ENCODE assay signal across 8 cellular contexts in genomic region chr1:116910379-116911165, GRCh38. TPM values are rescaled to one million over a fixed set of nuclear protein-coding genes. Genes with fewer than 3 reads are reported as not detected.
A peak's percentile ranks its signal among the peaks of the same experiment; 100 is the strongest.
DNase-seq lines count a peak whose midpoint lies in the region; ATAC-seq, FAIRE-seq and TF ChIP-seq lines count a peak whose summit lies in the region.

No MANE protein-coding gene starts in this region.

- peak overlapping the region; percentile 85 to 87 for H3K4me2 ChIP-seq in H1 (ENCODE audit: insufficient read depth in 1 of 2, low read depth in 2 of 2, low read length in 2 of 2)

- H3K36me3 Mint-ChIP-seq in activated CD4-positive, alpha-beta T cell treated with anti-CD3 and anti-CD28 coated beads, Interleukin-2, amount 10 ng/mL, durations not matched to agents 7 days and 5 days (ENCODE audit: low read depth): no peaks in the 10 kb centered on the region

- H4K5ac ChIP-seq in H1 (ENCODE audit: insufficient read length, low read depth, low read length): no peak overlapping the region

- H3K14ac ChIP-seq in H1 (ENCODE audit: insufficient read length): no peak overlapping the region

- FAIRE-seq in H1 (lab: Jason Lieb, UNC): no peak

- H3K9me3 ChIP-seq in H1 (ENCODE audit: insufficient read depth in 2 of 2, low read depth in 1 of 2, low read length in 1 of 2) (no peaks in the 10 kb centered on the region), muscle layer of duodenum (ENCODE audit: control insufficient read depth in 1 of 2, low read length in 2 of 2) (no peaks in the 10 kb centered on the region), testis (no peaks in the 10 kb centered on the region)

- CTCF ChIA-PET in activated CD4-positive, alpha-beta T cell treated with anti-CD3 and anti-CD28 coated beads, Interleukin-2, amount 10 ng/mL, durations not matched to agents 7 days and 5 days (lab: Charles Lee): interaction anchor here (0.5 to 1.4 kb wide), 6 partner anchors 8 to 115 kb away, joined by 3 to 8 read pairs (median 4); no protein-coding TSS in a partner anchor
- CTCF ChIA-PET in H1 (lab: Charles Lee; ENCODE audit: partially characterized antibody): interaction anchor here (0.9 to 1.5 kb wide), 4 partner anchors 68 to 172 kb away, joined by 3 to 6 read pairs (median 3); no protein-coding TSS in a partner anchor

- H2BK5ac ChIP-seq in H1 (ENCODE audit: low read depth, low read length): no peak overlapping the region

- H2BK15ac ChIP-seq in H1 (ENCODE audit: low read length): no peak overlapping the region; the same call in 1 of the 2 replicates

- no peak overlapping the region for H3K18ac ChIP-seq in H1 (ENCODE audit: extremely low read depth, low read length)

- peak overlapping the region; percentile 46 to 91 (median 62); a peak in 6 of 7 replicates for H3K9ac ChIP-seq in H1 (replicated peaks in 1 of 4; ENCODE audit: extremely low read depth in 1 of 4, low read depth in 3 of 4, low read length in 3 of 4)

- H4K20me1 ChIP-seq in H1 (replicated peaks in 1 of 2; ENCODE audit: control insufficient read depth in 1 of 2, insufficient read depth in 2 of 2, low read length in 2 of 2): peaks cover 0 to 4% of the 10 kb centered on the region in 2 experiments

- H2BK120ac ChIP-seq in H1 (replicated peaks; ENCODE audit: low read depth, low read length): no peak overlapping the region

- H3K23ac ChIP-seq in H1 (ENCODE audit: insufficient read length): no peak overlapping the region

- 1% methylated on average over 62 of the region's 63 CpGs; no CpG with 5 or more reads in 1 of the 2 experiments for WGBS in H1 (ENCODE audit: extremely low coverage in 1 of 2, insufficient coverage in 1 of 2, insufficient read length in 1 of 2, insufficient replicate concordance in 2 of 2, low coverage in 1 of 2, low lambda C conversion rate in 2 of 2, missing lambda C conversion rate in 1 of 2), 2 experiments
- WGBS in testis, 2 donors: 1 to 3% methylated on average over 30 to 63 of the region's 63 CpGs

- peaks cover 5 to 50% of the 10 kb centered on the region in 2 experiments; a peak in 3 of 4 replicates for H3K79me2 ChIP-seq in H1 (ENCODE audit: control insufficient read depth in 1 of 2, insufficient read depth in 2 of 2, low read length in 2 of 2)

- no peak overlapping the region for H2BK12ac ChIP-seq in H1 (ENCODE audit: low read depth, low read length)

- no peak for TF ChIP-seq CTCF in AG10803 (conservative IDR thresholded peaks at IDR 0.05; ENCODE audit: low read length)
- TF ChIP-seq CTCF in HL-60 (IDR thresholded peaks at IDR 0.05; ENCODE audit: insufficient read depth, low read length): no peak
- no peak for TF ChIP-seq CTCF in H1 (IDR thresholded peaks at IDR 0.05; ENCODE audit: control extremely low read depth in 1 of 3, insufficient read depth in 1 of 3, low read depth in 1 of 3, low read length in 3 of 3)
- TF ChIP-seq CTCF in testis (IDR thresholded peaks at IDR 0.05): no peak

- H2BK20ac ChIP-seq in H1 (ENCODE audit: low read length): no peak overlapping the region

- intact Hi-C loops in testis (cut with DNase I; ENCODE audit: low total_unique reads): no loop called here

- H4K8ac ChIP-seq in H1 (ENCODE audit: extremely low read depth, insufficient read depth, low read length): peak overlapping the region; percentile 81

- peak; percentile 16 for DNase-seq in AG10803 (ENCODE audit: low read depth)
- DNase-seq in HL-60 (ENCODE audit: low read depth in 1 of 2, low spot score in 1 of 2): peak in 1 of 2 experiments; percentile 17
- DNase-seq in activated CD4-positive, alpha-beta T cell treated with anti-CD3 and anti-CD28 coated beads, Interleukin-2, amount 10 ng/mL, durations not matched to agents 7 days and 5 days: peak; percentile 50
- DNase-seq in H1 (ENCODE audit: low read depth in 1 of 2, low spot score in 2 of 2): peak in 1 of 2 experiments; percentile 70
- peak; percentile 38 for DNase-seq in testis
- no peak for DNase-seq in SIG-M5 treated with dmso at 0.1 percent for 504 hours (lab: John Stamatoyannopoulos, UW; ENCODE audit: unreplicated experiment)

- H4K91ac ChIP-seq in H1 (replicated peaks; ENCODE audit: insufficient read length, low read length): no peak overlapping the region

- TF ChIP-seq EP300 in H1 (IDR thresholded peaks at IDR 0.05; ENCODE audit: borderline replicate concordance in 1 of 2, low read depth in 2 of 2, low read length in 2 of 2): no peak

- H3K79me1 ChIP-seq in H1 (ENCODE audit: low read depth, low read length): peaks cover 8% of the 10 kb centered on the region

- H3K4me3 ChIP-seq in AG10803 (ENCODE audit: low read length) (peak overlapping the region; percentile 64), HL-60 (replicated peaks; ENCODE audit: insufficient read depth, low read length) (peak overlapping the region; percentile 67), H1 (ENCODE audit: extremely low read depth in 1 of 4, insufficient read depth in 2 of 4, low read depth in 3 of 4, low read length in 4 of 4) (peak overlapping the region; percentile 63 to 92 (median 85)), muscle layer of duodenum (ENCODE audit: low read depth in 1 of 2, low read length in 2 of 2) (peak overlapping the region; percentile 58 to 69), testis (peak overlapping the region; percentile 69 to 82)

- POLR2A ChIA-PET in activated CD4-positive, alpha-beta T cell treated with anti-CD3 and anti-CD28 coated beads, Interleukin-2, amount 10 ng/mL, durations not matched to agents 7 days and 5 days (lab: Charles Lee): interaction anchor here (0.6 kb wide), 1 partner anchor 180 kb away, joined by 7 read pairs; no protein-coding TSS in a partner anchor
- POLR2A ChIA-PET in H1 (lab: Charles Lee; ENCODE audit: partially characterized antibody): no interaction called here

- H3K4me1 Mint-ChIP-seq in activated CD4-positive, alpha-beta T cell treated with anti-CD3 and anti-CD28 coated beads, Interleukin-2, amount 10 ng/mL, durations not matched to agents 7 days and 5 days: peaks cover 13% of the 10 kb centered on the region

- H3K27ac Mint-ChIP-seq in activated CD4-positive, alpha-beta T cell treated with anti-CD3 and anti-CD28 coated beads, Interleukin-2, amount 10 ng/mL, durations not matched to agents 7 days and 5 days: no peak overlapping the region

- peak overlapping the region; percentile 32; the same call in 1 of the 2 replicates for H2AK5ac ChIP-seq in H1 (ENCODE audit: low read depth, low read length)

- no peak overlapping the region for H3K4ac ChIP-seq in H1 (replicated peaks; ENCODE audit: insufficient read length, low read depth, low read length)

- H3K27me3 ChIP-seq in HL-60 (ENCODE audit: insufficient read depth, poor library complexity, severe bottlenecking): no peaks in the 10 kb centered on the region
- H3K27me3 ChIP-seq in H1 (replicated peaks in 1 of 4; ENCODE audit: control insufficient read depth in 3 of 4, extremely low read depth in 1 of 4, insufficient read depth in 3 of 4, low read length in 3 of 4): no peaks in the 10 kb centered on the region
- no peaks in the 10 kb centered on the region for H3K27me3 ChIP-seq in muscle layer of duodenum (ENCODE audit: low read depth, low read length)
- H3K27me3 ChIP-seq in testis: no peaks in the 10 kb centered on the region

- TF ChIP-seq RAD21 in H1 (IDR thresholded peaks at IDR 0.05 in 1 of 2, conservative IDR thresholded peaks at IDR 0.05 in 1 of 2; ENCODE audit: low read depth in 2 of 2, low read length in 2 of 2): no peak

- H3K4me1 ChIP-seq in H1 (replicated peaks in 1 of 4; ENCODE audit: control insufficient read depth in 3 of 4, insufficient read depth in 4 of 4, low read length in 3 of 4) (peaks cover 0 to 18% (median 15%) of the 10 kb centered on the region in 4 experiments; a peak in 5 of 7 replicates), muscle layer of duodenum (ENCODE audit: control insufficient read depth in 1 of 2, insufficient read depth in 2 of 2, low read length in 2 of 2) (peaks cover under 1 to 12% of the 10 kb centered on the region in 2 donors), testis (peaks cover 16% of the 10 kb centered on the region)

- H3K27me3 Mint-ChIP-seq in activated CD4-positive, alpha-beta T cell treated with anti-CD3 and anti-CD28 coated beads, Interleukin-2, amount 10 ng/mL, durations not matched to agents 7 days and 5 days: peaks cover 8% of the 10 kb centered on the region

- H3K27ac ChIP-seq in HL-60 (replicated peaks) (no peak overlapping the region), H1 (ENCODE audit: low read depth, low read length) (peak overlapping the region; percentile 47; the same call in 1 of the 2 replicates), muscle layer of duodenum (ENCODE audit: low read length) (peak overlapping the region; percentile 59), testis (peak overlapping the region; percentile 47 to 86)

- peak overlapping the region; percentile 47 for H3K56ac ChIP-seq in H1 (replicated peaks; ENCODE audit: insufficient read length, low read depth, low read length)

- ATAC-seq in GM21737 (IDR thresholded peaks at IDR 0.05; ENCODE audit: unreplicated experiment): no peak

- peaks cover 9% of the 10 kb centered on the region for H3K23me2 ChIP-seq in H1 (ENCODE audit: low read depth, low read length)

- no peak overlapping the region for H3K4me3 Mint-ChIP-seq in activated CD4-positive, alpha-beta T cell treated with anti-CD3 and anti-CD28 coated beads, Interleukin-2, amount 10 ng/mL, durations not matched to agents 7 days and 5 days

- H3K36me3 ChIP-seq in H1 (ENCODE audit: control insufficient read depth in 2 of 4, insufficient read depth in 4 of 4, low read length in 3 of 4) (no peaks in the 10 kb centered on the region), muscle layer of duodenum (ENCODE audit: control insufficient read depth in 1 of 2, insufficient read depth in 2 of 2, low read length in 2 of 2) (no peaks in the 10 kb centered on the region), testis (ENCODE audit: low read depth, missing control alignments) (no peaks in the 10 kb centered on the region)

- peak in 1 of 2 experiments; percentile 45; a peak in 1 of 3 replicates for TF ChIP-seq POLR2A in H1 (IDR thresholded peaks at IDR 0.05; ENCODE audit: control extremely low read depth in 1 of 2, low read depth in 2 of 2, low read length in 2 of 2)
- no peak for TF ChIP-seq POLR2A in testis (IDR thresholded peaks at IDR 0.05)

- H2AFZ ChIP-seq in H1 (ENCODE audit: low read length): peak overlapping the region; percentile 67; the same call in 1 of the 2 replicates

- no peaks in the 10 kb centered on the region for H3K9me3 Mint-ChIP-seq in activated CD4-positive, alpha-beta T cell treated with anti-CD3 and anti-CD28 coated beads, Interleukin-2, amount 10 ng/mL, durations not matched to agents 7 days and 5 days

RNA-seq across cellular contexts. Expression of gene PTGFRN, which starts 0.9 kb away (rescaled TPM):
- 1 to 10 TPM in 1 of 2 experiments, under 1 TPM in 1; 0.79 to 1.3 TPM for total RNA-seq in activated CD4-positive, alpha-beta T cell treated with anti-CD3 and anti-CD28 coated beads, Interleukin-2, amount 10 ng/mL, durations not matched to agents 7 days and 5 days
- 32.6 TPM in 2 replicates for total RNA-seq in H1 (2021; fragmentation: NEBNext Ultra II Directional; extraction: Animal tissue kit (Norgen Biotek cat#: 25700))
- polyA plus RNA-seq in H1 (2011; rRNA removed): 11.9 and 13.0 TPM in 2 replicates
- 13.0 TPM for polyA plus RNA-seq in H1 (2011; cell fraction: cytosol; rRNA removed)
- polyA plus RNA-seq in H1 (2011; cell fraction: nucleus; rRNA removed): 14.0 TPM
- 18.0 to 23.3 TPM (median 18.6 TPM) in 4 replicates for polyA plus RNA-seq in H1 (2012, experiment 1 of 2)
- 7.5 TPM for polyA plus RNA-seq in H1 (2012, experiment 2 of 2)
- 53.5 TPM for polyA plus RNA-seq in H1 (2013, experiment 1 of 2)
- polyA plus RNA-seq in H1 (2013, experiment 2 of 2): 52.9 TPM
- 37.7 and 40.5 TPM in 2 replicates for polyA minus RNA-seq in H1 (2011; rRNA and poly(A)+ RNA removed)
- polyA minus RNA-seq in H1 (2011; cell fraction: cytosol; rRNA and poly(A)+ RNA removed): 18.0 TPM
- polyA minus RNA-seq in H1 (2011; cell fraction: nucleus; rRNA and poly(A)+ RNA removed): 27.7 TPM
- 10 to 100 TPM; 26.8 to 28.1 TPM for total RNA-seq in testis
- polyA plus RNA-seq in testis (ENCODE audit: insufficient read depth, low read depth, low replicate concordance): 32.0 TPM

Comparison
In these comparisons a context has a peak if more than half of its experiments do, and no peak if none do; other contexts are left out.
1. RNA of gene PTGFRN, which starts 0.9 kb away (total RNA-seq): 32.6 TPM in H1 and 26.8 to 28.1 TPM in testis; 0.79 to 1.3 TPM in activated CD4-positive, alpha-beta T cell treated with anti-CD3 and anti-CD28 coated beads, Interleukin-2, amount 10 ng/mL, durations not matched to agents 7 days and 5 days; every median in the first group is over 10 times any median in the second.
2. Peak in every context shown above with its lines, with median percentiles within 50 percentile points of each other: H3K4me3 ChIP-seq.